Comparison of ENCODE assay signal across 23 cellular contexts in genomic region chr14:40119321-40119720, GRCh38.
A peak's percentile ranks its signal among the peaks of the same experiment; 100 is the strongest.
DNase-seq lines count a peak whose midpoint lies in the region; ATAC-seq and TF ChIP-seq lines count a peak whose summit lies in the region.
"Had no signal": no experiment of that assay in that cellular context is flagged by ENCODE, and none has a peak within 500 bp of the region (broad histone marks: within the 10 kb centered on the region; RNA-seq: fewer than 3 reads in every experiment).

No MANE protein-coding gene starts in this region.

- no peak overlapping the region for H3K4me3 ChIP-seq in choroid plexus epithelial cell (ENCODE audit: low read depth, low read length)
- H3K4me3 ChIP-seq: ascending aorta; BLaER1 treated with 17β-estradiol and CSF1 and Interleukin-3, amounts not matched to agents 10 nM and 100 nM; heart right ventricle; upper lobe of left lung had no signal

- H3K27me3 Mint-ChIP-seq in natural killer cell treated with Interleukin-12 subunit alpha and Interleukin-12 subunit beta and Interleukin-15 and Interleukin-18, amount 100 ng/mL, for 72 hours: no peaks in the 10 kb centered on the region
- H3K27me3 Mint-ChIP-seq: activated CD4-positive, alpha-beta T cell treated with anti-CD3 and anti-CD28 coated beads, Interleukin-2, amount 10 ng/mL, durations not matched to agents 7 days and 5 days; activated CD8-positive, alpha-beta memory T cell treated with anti-CD3 and anti-CD28 coated beads, Interleukin-2, amount 10 ng/mL, durations not matched to agents 7 days and 5 days; activated naive CD4-positive, alpha-beta T cell treated with anti-CD3 and anti-CD28 coated beads, Interleukin-2, amount 10 ng/mL, durations not matched to agents 7 days and 5 days had no signal

- H3K27ac Mint-ChIP-seq in natural killer cell treated with Interleukin-12 subunit alpha and Interleukin-12 subunit beta and Interleukin-15 and Interleukin-18, amount 100 ng/mL, for 72 hours: no peak overlapping the region
- H3K27ac Mint-ChIP-seq: activated CD4-positive, alpha-beta T cell treated with anti-CD3 and anti-CD28 coated beads, Interleukin-2, amount 10 ng/mL, durations not matched to agents 7 days and 5 days; activated CD8-positive, alpha-beta memory T cell treated with anti-CD3 and anti-CD28 coated beads, Interleukin-2, amount 10 ng/mL, durations not matched to agents 7 days and 5 days; activated naive CD4-positive, alpha-beta T cell treated with anti-CD3 and anti-CD28 coated beads, Interleukin-2, amount 10 ng/mL, durations not matched to agents 7 days and 5 days had no signal

- ATAC-seq in GM18511 (IDR thresholded peaks at IDR 0.05; ENCODE audit: unreplicated experiment): peak; percentile 38
- peak; percentile 10 for ATAC-seq in GM21786 (IDR thresholded peaks at IDR 0.05; ENCODE audit: unreplicated experiment)
- no peak for ATAC-seq in HG03280 (IDR thresholded peaks at IDR 0.05; ENCODE audit: unreplicated experiment)
- ATAC-seq in natural killer cell treated with Interleukin-12 subunit alpha and Interleukin-12 subunit beta and Interleukin-15 and Interleukin-18, amount 100 ng/mL, for 72 hours: no peak
- ATAC-seq: activated CD8-positive, alpha-beta memory T cell treated with anti-CD3 and anti-CD28 coated beads, Interleukin-2, amount 10 ng/mL, durations not matched to agents 7 days and 5 days; heart right ventricle; Panc1 had no signal

- DNase-seq in M059J (ENCODE audit: low read depth) (peak; percentile 30), choroid plexus epithelial cell (ENCODE audit: low read depth) (peak; percentile 4), NCI-H1092 (lab: John Stamatoyannopoulos, UW) (no peak), CD1c-positive myeloid dendritic cell (ENCODE audit: extremely low spot score) (no peak)
- no peak for DNase-seq in natural killer cell treated with Interleukin-12 subunit alpha and Interleukin-12 subunit beta and Interleukin-15 and Interleukin-18, amount 100 ng/mL, for 72 hours (ENCODE audit: low spot score)
- DNase-seq: activated CD4-positive, alpha-beta T cell treated with anti-CD3 and anti-CD28 coated beads, Interleukin-2, amount 10 ng/mL, durations not matched to agents 7 days and 5 days; activated CD8-positive, alpha-beta memory T cell treated with anti-CD3 and anti-CD28 coated beads, Interleukin-2, amount 10 ng/mL, durations not matched to agents 7 days and 5 days; activated naive CD4-positive, alpha-beta T cell treated with anti-CD3 and anti-CD28 coated beads, Interleukin-2, amount 10 ng/mL, durations not matched to agents 7 days and 5 days; Calu3; cerebellar nuclear complex; heart right ventricle; Karpas-422; NCI-H2029 treated with DMSO at 0.1 percent for 48 hours; posterior cingulate gyrus; T-helper 2 cell; upper lobe of left lung had no signal

- H3K9me3 Mint-ChIP-seq in natural killer cell treated with Interleukin-12 subunit alpha and Interleukin-12 subunit beta and Interleukin-15 and Interleukin-18, amount 100 ng/mL, for 72 hours: peaks cover 26% of the 10 kb centered on the region
- H3K9me3 Mint-ChIP-seq: activated CD4-positive, alpha-beta T cell treated with anti-CD3 and anti-CD28 coated beads, Interleukin-2, amount 10 ng/mL, durations not matched to agents 7 days and 5 days had no signal

- no peaks in the 10 kb centered on the region for H3K36me3 Mint-ChIP-seq in natural killer cell treated with Interleukin-12 subunit alpha and Interleukin-12 subunit beta and Interleukin-15 and Interleukin-18, amount 100 ng/mL, for 72 hours
- H3K36me3 Mint-ChIP-seq: activated CD8-positive, alpha-beta memory T cell treated with anti-CD3 and anti-CD28 coated beads, Interleukin-2, amount 10 ng/mL, durations not matched to agents 7 days and 5 days; activated naive CD4-positive, alpha-beta T cell treated with anti-CD3 and anti-CD28 coated beads, Interleukin-2, amount 10 ng/mL, durations not matched to agents 7 days and 5 days had no signal

- no peak for TF ChIP-seq CTCF in choroid plexus epithelial cell (conservative IDR thresholded peaks at IDR 0.05; ENCODE audit: low read depth, low read length)

- H3K4me1 Mint-ChIP-seq in natural killer cell treated with Interleukin-12 subunit alpha and Interleukin-12 subunit beta and Interleukin-15 and Interleukin-18, amount 100 ng/mL, for 72 hours (ENCODE audit: low read depth in 2 of 2): no peaks in the 10 kb centered on the region
- H3K4me1 Mint-ChIP-seq: activated CD4-positive, alpha-beta T cell treated with anti-CD3 and anti-CD28 coated beads, Interleukin-2, amount 10 ng/mL, durations not matched to agents 7 days and 5 days; activated CD8-positive, alpha-beta memory T cell treated with anti-CD3 and anti-CD28 coated beads, Interleukin-2, amount 10 ng/mL, durations not matched to agents 7 days and 5 days; activated naive CD4-positive, alpha-beta T cell treated with anti-CD3 and anti-CD28 coated beads, Interleukin-2, amount 10 ng/mL, durations not matched to agents 7 days and 5 days had no signal

- no peak overlapping the region for H3K4me3 Mint-ChIP-seq in natural killer cell treated with Interleukin-12 subunit alpha and Interleukin-12 subunit beta and Interleukin-15 and Interleukin-18, amount 100 ng/mL, for 72 hours
- H3K4me3 Mint-ChIP-seq: activated CD4-positive, alpha-beta T cell treated with anti-CD3 and anti-CD28 coated beads, Interleukin-2, amount 10 ng/mL, durations not matched to agents 7 days and 5 days; activated CD8-positive, alpha-beta memory T cell treated with anti-CD3 and anti-CD28 coated beads, Interleukin-2, amount 10 ng/mL, durations not matched to agents 7 days and 5 days; activated naive CD4-positive, alpha-beta T cell treated with anti-CD3 and anti-CD28 coated beads, Interleukin-2, amount 10 ng/mL, durations not matched to agents 7 days and 5 days; neural crest cell had no signal

Comparison
In these comparisons a context has a peak if more than half of its experiments do, and no peak if none do; other contexts are left out.
1. ATAC-seq: peak in GM18511 (single experiment) and GM21786 (single experiment); none in HG03280 (single experiment) and natural killer cell treated with Interleukin-12 subunit alpha and Interleukin-12 subunit beta and Interleukin-15 and Interleukin-18, amount 100 ng/mL, for 72 hours (0 of 2).
2. DNase-seq: peak in M059J (single experiment) and choroid plexus epithelial cell (single experiment); none in natural killer cell treated with Interleukin-12 subunit alpha and Interleukin-12 subunit beta and Interleukin-15 and Interleukin-18, amount 100 ng/mL, for 72 hours (single experiment), NCI-H1092 (single experiment) and CD1c-positive myeloid dendritic cell (single experiment).